ENCODE assay signal across 10 cellular contexts in the genomic region with DNA sequence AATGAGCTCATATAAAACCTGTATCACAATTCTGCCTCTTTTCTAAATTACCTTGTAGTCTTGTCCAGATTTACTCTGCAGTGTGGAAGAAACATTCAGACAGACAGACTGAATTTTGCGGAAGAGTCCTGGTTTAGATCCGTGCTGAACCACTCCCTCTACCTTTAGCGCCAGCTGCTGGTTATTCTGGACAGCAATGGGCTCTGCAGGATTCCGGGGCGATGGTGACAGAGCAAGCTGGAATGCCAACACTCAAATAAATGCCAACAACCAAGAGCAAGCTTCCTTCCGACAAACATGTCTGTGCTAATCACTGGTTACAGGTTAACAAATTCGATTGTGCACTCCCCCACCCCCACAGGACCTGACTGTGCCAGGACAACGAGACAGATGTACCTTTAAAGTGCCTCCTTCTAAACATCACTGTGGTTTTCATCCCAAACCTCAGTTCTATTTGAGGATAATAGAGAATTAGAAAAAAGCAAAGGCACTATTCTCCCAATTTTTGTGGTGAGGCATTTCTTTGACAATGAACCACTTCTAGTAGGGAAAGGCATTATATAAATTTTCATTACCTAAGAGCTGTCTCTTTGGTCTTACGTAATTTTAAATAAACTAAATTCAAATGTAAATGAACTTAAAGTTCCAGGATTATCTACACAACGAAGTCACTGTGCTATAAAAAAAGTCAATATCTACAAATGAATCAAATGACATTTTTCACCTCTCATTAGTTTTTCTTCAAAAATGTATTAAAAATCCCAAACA.
DNase-seq lines count a peak whose midpoint lies in the region; ATAC-seq and TF ChIP-seq lines count a peak whose summit lies in the region.
"Had no signal": no experiment of that assay in that cellular context is flagged by ENCODE, and none has a peak within 500 bp of the region (broad histone marks: within the 10 kb centered on the region; RNA-seq: fewer than 3 reads in every experiment).

No MANE protein-coding gene starts in this region.

- peaks cover 32% of the 10 kb centered on the region for H3K4me1 ChIP-seq in body of pancreas
- H3K4me1 ChIP-seq in upper lobe of left lung, result peaks cover 0 to 3% (median 0%) of the 10 kb centered on the region in 4 donors

- H3K9me3 ChIP-seq in body of pancreas (no peaks in the 10 kb centered on the region), upper lobe of left lung (no peaks in the 10 kb centered on the region)

- H3K4me3 ChIP-seq in body of pancreas, result no peak overlapping the region
- H3K4me3 ChIP-seq in upper lobe of left lung, result no peak overlapping the region

- DNase-seq in NCI-H2107 treated with DMSO at 0.1 percent for 48 hours (lab: John Stamatoyannopoulos, UW; ENCODE audit: unreplicated experiment) (peak; percentile 73), NCI-H2107 (lab: John Stamatoyannopoulos, UW) (no peak), body of pancreas (peak; percentile 68 to 86 (median 80)), iPS-NIHi7 (ENCODE audit: extremely low spot score) (peak; percentile 72), upper lobe of left lung (peak in 1 of 2 donors; percentile 50), ecto neural progenitor cell (ENCODE audit: low spot score) (no peak)
- no peak for DNase-seq in naive thymus-derived CD8-positive, alpha-beta T cell
- DNase-seq: activated CD4-positive, alpha-beta memory T cell treated with anti-CD3 and anti-CD28 coated beads for 36 hours; NCI-H1105 had no signal

- H3K4me3 Mint-ChIP-seq in naive thymus-derived CD8-positive, alpha-beta T cell, result no peak overlapping the region
- H3K4me3 Mint-ChIP-seq: activated CD4-positive, alpha-beta memory T cell treated with anti-CD3 and anti-CD28 coated beads for 36 hours had no signal

- peak; percentile 92 for ATAC-seq in body of pancreas
- ATAC-seq in upper lobe of left lung (ENCODE audit: low FRiP score in 2 of 2), result peak; percentile 46 to 72
- no peak for ATAC-seq in HG02884 (IDR thresholded peaks at IDR 0.05; ENCODE audit: unreplicated experiment)
- ATAC-seq in naive thymus-derived CD8-positive, alpha-beta T cell, result no peak

- H3K27me3 Mint-ChIP-seq in naive thymus-derived CD8-positive, alpha-beta T cell, result no peaks in the 10 kb centered on the region
- H3K27me3 Mint-ChIP-seq: activated CD4-positive, alpha-beta memory T cell treated with anti-CD3 and anti-CD28 coated beads for 36 hours had no signal

- H3K27me3 ChIP-seq in body of pancreas, result no peaks in the 10 kb centered on the region
- no peaks in the 10 kb centered on the region for H3K27me3 ChIP-seq in upper lobe of left lung

- 18 to 23% methylated on average over 10 of the region's 10 CpGs for WGBS in body of pancreas, 2 donors
- WGBS in upper lobe of left lung, 2 donors, result 74 to 78% methylated on average over 7 to 10 of the region's 10 CpGs

- intact Hi-C loops in body of pancreas (cut with DNase I), result loop anchor here (10.0 kb wide), 1 partner anchor 240 kb away; no protein-coding TSS in a partner anchor

- H3K9me3 Mint-ChIP-seq in naive thymus-derived CD8-positive, alpha-beta T cell, result no peaks in the 10 kb centered on the region
- H3K9me3 Mint-ChIP-seq: activated CD4-positive, alpha-beta memory T cell treated with anti-CD3 and anti-CD28 coated beads for 36 hours had no signal

- no peak for TF ChIP-seq EP300 in upper lobe of left lung (IDR thresholded peaks at IDR 0.05)

- H3K27ac Mint-ChIP-seq in naive thymus-derived CD8-positive, alpha-beta T cell, result no peak overlapping the region
- H3K27ac Mint-ChIP-seq: activated CD4-positive, alpha-beta memory T cell treated with anti-CD3 and anti-CD28 coated beads for 36 hours had no signal

- POLR2A ChIA-PET in naive thymus-derived CD8-positive, alpha-beta T cell (lab: Charles Lee), result no interaction called here

- H3K4me1 Mint-ChIP-seq in naive thymus-derived CD8-positive, alpha-beta T cell, result peaks cover 0 to 9% (median 1%) of the 10 kb centered on the region in 4 donors

- H3K36me3 Mint-ChIP-seq in naive thymus-derived CD8-positive, alpha-beta T cell, result peaks cover 0 to 25% (median 12%) of the 10 kb centered on the region in 3 donors

- TF ChIP-seq POLR2A in body of pancreas (IDR thresholded peaks at IDR 0.05) (no peak), upper lobe of left lung (IDR thresholded peaks at IDR 0.05) (no peak)

- H3K27ac ChIP-seq in body of pancreas (peak overlapping the region in 3 of 4 donors; percentile 9 to 67 (median 37)), upper lobe of left lung (no peak overlapping the region)

- TF ChIP-seq CTCF in body of pancreas (IDR thresholded peaks at IDR 0.05) (peak; percentile 27 to 86 (median 68)), upper lobe of left lung (IDR thresholded peaks at IDR 0.05) (peak in 3 of 6 experiments; percentile 18 to 32 (median 28))

- peaks cover 0 to 3% of the 10 kb centered on the region in 2 donors for H3K36me3 ChIP-seq in body of pancreas (replicated peaks in 1 of 2; ENCODE audit: insufficient read depth in 1 of 2, low read depth in 2 of 2)
- H3K36me3 ChIP-seq in upper lobe of left lung, result peaks cover 0 to 12% (median 0%) of the 10 kb centered on the region in 4 donors

Comparison
In these comparisons a context has a peak if more than half of its experiments do, and no peak if none do; other contexts are left out.
1. DNase-seq: peak in NCI-H2107 treated with DMSO at 0.1 percent for 48 hours (single experiment), body of pancreas (4 of 4) and iPS-NIHi7 (single experiment); none in NCI-H2107 (single experiment), naive thymus-derived CD8-positive, alpha-beta T cell (0 of 10) and ecto neural progenitor cell (single experiment).
2. ATAC-seq: peak in body of pancreas (single experiment) and upper lobe of left lung (2 of 2); none in HG02884 (single experiment) and naive thymus-derived CD8-positive, alpha-beta T cell (0 of 2).
3. H3K27ac ChIP-seq: peak in body of pancreas (3 of 4); none in upper lobe of left lung (0 of 4).